11 cellular contexts compared by ENCODE assay signal in the genomic region with DNA sequence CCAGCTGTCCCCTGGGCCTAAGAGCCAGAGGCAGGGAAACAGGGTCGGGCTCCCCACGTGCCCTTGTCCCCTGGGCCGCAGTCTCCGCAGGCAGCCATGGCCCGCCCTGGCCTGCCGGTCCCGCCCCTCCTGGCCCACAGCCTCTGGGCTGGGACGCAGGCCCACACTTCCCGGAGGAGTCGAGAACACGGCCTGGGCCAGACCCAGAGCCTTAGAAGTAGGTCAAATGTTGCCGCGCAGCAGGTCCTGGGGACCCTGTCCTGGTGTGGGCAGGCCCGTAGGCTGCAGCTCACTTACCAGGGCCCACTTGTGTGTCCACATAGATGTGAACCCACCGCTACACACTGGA. TPM values are rescaled to one million over a fixed set of nuclear protein-coding genes. Genes with fewer than 3 reads are reported as not detected.
DNase-seq lines count a peak whose midpoint lies in the region; ATAC-seq lines count a peak whose summit lies in the region.
"Had no signal": no experiment of that assay in that cellular context is flagged by ENCODE, and none has a peak within 500 bp of the region (broad histone marks: within the 10 kb centered on the region; RNA-seq: fewer than 3 reads in every experiment).

No MANE protein-coding gene starts in this region.

- H3K27me3 ChIP-seq in MG63 (no peaks in the 10 kb centered on the region), subcutaneous abdominal adipose tissue (ENCODE audit: control insufficient read depth in 5 of 5, insufficient read depth in 4 of 5, low read length in 5 of 5) (no peaks in the 10 kb centered on the region)

- H3K9ac ChIP-seq in subcutaneous abdominal adipose tissue (ENCODE audit: low read length in 5 of 5): peak overlapping the region in 4 of 5 donors; percentile 33 to 49 (median 40)

- H3K4me1 ChIP-seq in subcutaneous abdominal adipose tissue (ENCODE audit: control insufficient read depth in 5 of 5, insufficient read depth in 5 of 5, low read length in 5 of 5): peaks cover 15 to 61% (median 56%) of the 10 kb centered on the region in 5 donors

- H3K9me3 ChIP-seq in MG63 (no peaks in the 10 kb centered on the region), subcutaneous abdominal adipose tissue (ENCODE audit: control insufficient read depth in 5 of 5, low read length in 5 of 5) (no peaks in the 10 kb centered on the region)

- DNase-seq in MG63: peak; percentile 52
- peak; percentile 45 for DNase-seq in fibroblast of the conjunctiva (ENCODE audit: low read depth)
- DNase-seq in medulla oblongata (ENCODE audit: extremely low spot score): peak; percentile 79
- no peak for DNase-seq in hepatic stellate cell (ENCODE audit: low spot score)
- DNase-seq in stimulated activated CD4-positive, alpha-beta T cell treated with anti-CD3 and anti-CD28 coated beads, Interleukin-12 subunit alpha, Interleukin-12 subunit beta, amount 100 ng/mL, for 4 hours: no peak
- DNase-seq in kidney glomerular epithelial cell (lab: John Stamatoyannopoulos, UW): no peak
- DNase-seq: activated T-cell treated with anti-CD3 and anti-CD28 coated beads, Interleukin-2, amount 50 U/mL, for 48 hours had no signal

- peak overlapping the region; percentile 75 for H3K27ac ChIP-seq in subcutaneous abdominal adipose tissue (ENCODE audit: low read depth, low read length)

- H3K4me3 ChIP-seq in MG63: no peak overlapping the region
- H3K4me3 ChIP-seq in subcutaneous abdominal adipose tissue (ENCODE audit: low read depth in 1 of 5, low read length in 5 of 5): peak overlapping the region; percentile 13 to 44 (median 21)

- no peak for ATAC-seq in HG03095 (IDR thresholded peaks at IDR 0.05; ENCODE audit: unreplicated experiment)

- H3K36me3 ChIP-seq in MG63 (no peaks in the 10 kb centered on the region), subcutaneous abdominal adipose tissue (ENCODE audit: control insufficient read depth in 5 of 5, insufficient read depth in 5 of 5, low read length in 5 of 5) (no peaks in the 10 kb centered on the region)

RNA-seq across cellular contexts. Expression of a gene that starts 4.3 kb away (rescaled TPM):
- not detected in 2 replicates for total RNA-seq in MG63 (2014; rRNA removed; shearing (Covaris generic); ENCODE audit: low replicate concordance)
- total RNA-seq: pulmonary artery endothelial cell, RPMI7951 had no signal

RNA-seq across cellular contexts. Expression of a gene that starts 10.0 kb away (rescaled TPM):
- not detected in 2 replicates for total RNA-seq in MG63 (2014; rRNA removed; shearing (Covaris generic); ENCODE audit: low replicate concordance)
- total RNA-seq: RPMI7951 had no signal

Comparison
In these comparisons a context has a peak if more than half of its experiments do, and no peak if none do; other contexts are left out.
1. DNase-seq: peak in MG63 (single experiment), fibroblast of the conjunctiva (single experiment) and medulla oblongata (single experiment); none in hepatic stellate cell (single experiment), stimulated activated CD4-positive, alpha-beta T cell treated with anti-CD3 and anti-CD28 coated beads, Interleukin-12 subunit alpha, Interleukin-12 subunit beta, amount 100 ng/mL, for 4 hours (single experiment) and kidney glomerular epithelial cell (single experiment).